ENCODE assay signal across 25 cellular contexts in genomic region chr2:162967137-162967536, GRCh38.
DNase-seq lines count a peak whose midpoint lies in the region; ATAC-seq and TF ChIP-seq lines count a peak whose summit lies in the region.
"Had no signal": no experiment of that assay in that cellular context is flagged by ENCODE, and none has a peak within 500 bp of the region (broad histone marks: within the 10 kb centered on the region; RNA-seq: fewer than 3 reads in every experiment).

No MANE protein-coding gene starts in this region.

- H3K27ac ChIP-seq in OCI-LY7 (ENCODE audit: low read depth, low read length, poor library complexity, severe bottlenecking), result no peak overlapping the region
- H3K27ac ChIP-seq: gastroesophageal sphincter, pancreas, SK-N-MC had no signal

- no peak overlapping the region for H3K4me2 ChIP-seq in OCI-LY7 (ENCODE audit: low read length)

- ATAC-seq in GM19324 (IDR thresholded peaks at IDR 0.05; ENCODE audit: low FRiP score, unreplicated experiment), result no peak
- ATAC-seq: gastroesophageal sphincter; left lobe of liver; pancreas; stimulated activated naive CD8-positive, alpha-beta T cell treated with anti-CD3 and anti-CD28 coated beads, Interleukin-15, Interleukin-2, amounts not matched to agents 100 U/mL and 50 U/mL, for 24 hours had no signal

- TF ChIP-seq CTCF in lower leg skin (IDR thresholded peaks at IDR 0.05) (no peak), OCI-LY7 (conservative IDR thresholded peaks at IDR 0.05; ENCODE audit: low read length) (no peak)

- POLR2A ChIA-PET in OCI-LY7 (lab: Charles Lee), result interaction anchor here (0.6 kb wide), 1 partner anchor 188 kb away, joined by 4 read pairs; no protein-coding TSS in a partner anchor

- CTCF ChIA-PET in OCI-LY7 (lab: Charles Lee; ENCODE audit: unreplicated experiment), result no interaction called here

- H3K4me3 ChIP-seq in lower leg skin (ENCODE audit: low read depth, poor library complexity, severe bottlenecking) (no peak overlapping the region), OCI-LY7 (ENCODE audit: low read depth, low read length, poor library complexity, severe bottlenecking) (no peak overlapping the region)
- H3K4me3 ChIP-seq: gastroesophageal sphincter, HAP-1, pancreas, SK-N-MC had no signal

- WGBS in lower leg skin, 2 donors, result 19 to 21% methylated on average over 3 of the region's 3 CpGs

- intact Hi-C loops in lower leg skin (cut with DNase I; ENCODE audit: low total_unique reads) (no loop called here), OCI-LY7 (cut with micrococcal nuclease; ENCODE audit: unreplicated experiment) (no loop called here)

- H3K4me1 ChIP-seq in OCI-LY7 (ENCODE audit: insufficient read depth, low read length, poor library complexity, severe bottlenecking), result no peaks in the 10 kb centered on the region
- H3K4me1 ChIP-seq: gastroesophageal sphincter, HAP-1, pancreas had no signal

- H3K9me3 ChIP-seq in OCI-LY7 (ENCODE audit: low read length), result no peaks in the 10 kb centered on the region
- H3K9me3 ChIP-seq: gastroesophageal sphincter, HAP-1, pancreas had no signal

- no peaks in the 10 kb centered on the region for H3K79me2 ChIP-seq in OCI-LY7 (ENCODE audit: insufficient read depth, low read depth, low read length)

- in situ Hi-C loops in G401 (cut with HindIII; ENCODE audit: low sequenced_read_pairs), result no loop called here

- DNase-seq in DMS53 (lab: John Stamatoyannopoulos, UW) (peak; percentile 54), DMS53 treated with DMSO at 0.1 percent for 48 hours (lab: John Stamatoyannopoulos, UW; ENCODE audit: unreplicated experiment) (no peak), G401 (ENCODE audit: low spot score) (peak; percentile 62), NCI-H82 treated with DMSO at 0.1 percent for 48 hours (lab: John Stamatoyannopoulos, UW; ENCODE audit: unreplicated experiment) (peak; percentile 63), islet precursor cell (peak; percentile 79), lower leg skin (ENCODE audit: low spot score in 2 of 2) (no peak), OCI-LY7 (ENCODE audit: low spot score) (no peak)
- DNase-seq: activated B cell treated with CpG ODN at 0.5 μM for 24 hours; activated CD4-positive, alpha-beta T cell treated with anti-CD3 and anti-CD28 coated beads, Interleukin-2, amount 10 ng/mL, durations not matched to agents 7 days and 5 days; amniotic stem cell; CD4-positive, CD25-positive, alpha-beta regulatory T cell; hippocampal formation; Kasumi-1; mesenchymal stem cell; NCI-H1417 treated with DMSO at 0.1 percent for 48 hours; NCI-H2107; NCI-H526 treated with DMSO at 0.1 percent for 48 hours; pancreas; stimulated activated CD4-positive, alpha-beta T cell treated with anti-CD3 and anti-CD28 coated beads, Interleukin-1b, Interleukin-23, amount 100 ng/mL, for 48 hours; stimulated activated naive CD8-positive, alpha-beta T cell treated with anti-CD3 and anti-CD28 coated beads, Interleukin-15, Interleukin-2, amounts not matched to agents 100 U/mL and 50 U/mL, for 24 hours had no signal

- no peak for TF ChIP-seq POLR2A in lower leg skin (IDR thresholded peaks at IDR 0.05)

- H3K9me2 ChIP-seq in OCI-LY7 (ENCODE audit: insufficient read depth, low read length), result no peaks in the 10 kb centered on the region

- H4K20me1 ChIP-seq in OCI-LY7 (ENCODE audit: insufficient read depth, low read length), result no peaks in the 10 kb centered on the region

- BruUV-seq in OCI-LY7 (replicated peaks; lab: Mats Ljungman, UMichigan), result no TSS peak

- H2AFZ ChIP-seq in OCI-LY7 (ENCODE audit: low read length), result no peak overlapping the region

- H3K36me3 ChIP-seq in OCI-LY7 (ENCODE audit: insufficient read depth, low read length), result no peaks in the 10 kb centered on the region
- H3K36me3 ChIP-seq: gastroesophageal sphincter, HAP-1, pancreas had no signal

Comparison
In these comparisons a context has a peak if more than half of its experiments do, and no peak if none do; other contexts are left out.
1. DNase-seq: peak in DMS53 (single experiment), G401 (single experiment), NCI-H82 treated with DMSO at 0.1 percent for 48 hours (single experiment) and islet precursor cell (single experiment); none in DMS53 treated with DMSO at 0.1 percent for 48 hours (single experiment), lower leg skin (0 of 2) and OCI-LY7 (single experiment).